22 cellular contexts compared by ENCODE assay signal in the genomic region with DNA sequence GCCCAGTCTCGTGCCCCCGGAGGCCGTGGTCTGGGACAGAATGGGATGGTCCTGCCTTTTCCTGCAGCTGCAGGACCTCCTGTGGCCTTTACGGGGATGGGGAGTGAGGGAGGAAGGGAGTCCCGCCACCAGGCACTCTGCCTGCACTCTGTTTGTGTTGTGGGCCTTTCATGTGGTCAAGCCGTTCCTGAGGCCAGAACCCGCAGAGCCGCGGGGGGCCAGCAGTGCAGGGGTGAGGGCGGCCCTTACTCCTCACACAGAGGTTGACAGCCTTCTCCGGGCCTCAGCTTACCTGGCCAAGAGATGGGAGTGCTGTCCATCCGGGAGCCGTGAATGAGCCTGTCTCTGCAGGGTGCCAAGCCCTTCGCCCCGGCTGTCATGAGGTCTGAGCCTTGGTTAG.
DNase-seq lines count a peak whose midpoint lies in the region; ATAC-seq, FAIRE-seq and TF ChIP-seq lines count a peak whose summit lies in the region.
"Had no signal": no experiment of that assay in that cellular context is flagged by ENCODE, and none has a peak within 500 bp of the region (broad histone marks: within the 10 kb centered on the region; RNA-seq: fewer than 3 reads in every experiment).

No MANE protein-coding gene starts in this region.

- ATAC-seq in Right ventricle myocardium superior (ENCODE audit: poor library complexity): no peak
- no peak for ATAC-seq in left cardiac atrium
- ATAC-seq in sciatic nerve: peak; percentile 7
- ATAC-seq: GM12878 had no signal

- intact Hi-C loops in Right ventricle myocardium superior (cut with DNase I): no loop called here
- intact Hi-C loops in left cardiac atrium (cut with DNase I): no loop called here
- intact Hi-C loops in sciatic nerve (cut with DNase I): no loop called here

- no peak for FAIRE-seq in GM12892 (lab: Jason Lieb, UNC)
- FAIRE-seq: GM12878 had no signal

- no peak for TF ChIP-seq POLR2A in GM12892 (IDR thresholded peaks at IDR 0.05; ENCODE audit: low read depth, low read length)

- DNase-seq in Right ventricle myocardium superior: peak; percentile 36
- no peak for DNase-seq in left cardiac atrium
- DNase-seq in M059J (ENCODE audit: low read depth): peak; percentile 52
- DNase-seq in astrocyte of the hippocampus (ENCODE audit: low read depth, low spot score): peak; percentile 67
- no peak for DNase-seq in sciatic nerve (ENCODE audit: low spot score)
- DNase-seq in effector CD4-positive, alpha-beta T cell: no peak
- no peak for DNase-seq in GM12892 (ENCODE audit: insufficient read length)
- no peak for DNase-seq in SIG-M5 (lab: John Stamatoyannopoulos, UW)
- DNase-seq: 8988T; Caco-2; CD4-positive, alpha-beta T cell; DMS153; GF-D8; GM23248; Kasumi-1; NCI-H1092 treated with DMSO at 0.1 percent for 48 hours; NCI-H2081 treated with DMSO at 0.1 percent for 48 hours; NCI-H446 treated with DMSO at 0.1 percent for 48 hours; NCI-H69; Peyer's patch; SHP77 had no signal

Comparison
In these comparisons a context has a peak if more than half of its experiments do, and no peak if none do; other contexts are left out.
1. DNase-seq: peak in Right ventricle myocardium superior (single experiment), M059J (single experiment) and astrocyte of the hippocampus (single experiment); none in left cardiac atrium (single experiment), sciatic nerve (single experiment), effector CD4-positive, alpha-beta T cell (single experiment), GM12892 (single experiment) and SIG-M5 (single experiment).